Comparison of ENCODE assay signal across 8 cellular contexts in the genomic region with DNA sequence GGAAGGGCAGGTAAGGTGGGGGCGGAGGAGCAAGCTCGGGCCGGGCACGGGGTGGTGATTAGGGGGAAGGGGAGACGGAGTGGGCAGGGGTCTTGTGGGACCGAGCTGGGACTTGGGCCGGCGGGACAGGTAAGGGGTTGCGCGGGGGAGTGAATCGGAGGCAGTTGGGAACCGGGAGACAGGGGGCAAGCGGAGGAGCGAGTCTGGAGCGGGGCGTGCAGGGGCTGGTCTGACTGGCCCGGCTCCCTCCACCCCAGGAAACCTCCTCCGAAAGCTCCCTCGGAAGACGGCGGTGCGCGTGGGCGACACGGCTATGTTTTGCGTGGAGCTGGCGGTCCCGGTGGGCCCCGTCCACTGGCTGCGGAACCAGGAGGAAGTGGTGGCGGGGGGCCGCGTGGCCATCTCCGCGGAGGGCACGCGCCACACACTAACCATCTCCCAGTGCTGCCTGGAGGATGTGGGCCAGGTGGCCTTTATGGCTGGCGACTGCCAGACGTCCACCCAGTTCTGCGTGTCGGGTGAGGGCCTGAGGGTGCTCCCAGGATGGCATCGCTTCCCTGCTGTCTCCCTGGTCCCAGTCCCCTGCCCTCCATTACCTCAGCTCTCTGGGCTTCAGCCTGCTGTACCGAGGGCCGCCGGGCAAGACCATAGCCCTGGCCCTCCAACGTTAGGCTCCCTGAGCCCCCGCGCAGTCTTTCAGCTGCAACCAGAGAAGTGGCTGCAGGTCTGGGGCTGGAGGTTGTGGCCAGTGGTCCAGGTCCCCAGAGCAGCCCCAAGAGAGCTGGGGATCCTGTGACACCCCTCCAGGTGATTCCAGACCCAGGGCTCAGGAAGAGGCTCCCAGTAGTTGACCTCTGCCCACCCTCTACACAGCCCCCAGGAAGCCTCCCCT. TPM values are rescaled to one million over a fixed set of nuclear protein-coding genes. Genes with fewer than 3 reads are reported as not detected.
DNase-seq lines count a peak whose midpoint lies in the region; ATAC-seq lines count a peak whose summit lies in the region.

No MANE protein-coding gene starts in this region.

- H3K27me3 ChIP-seq in subcutaneous abdominal adipose tissue (ENCODE audit: control insufficient read depth in 5 of 5, insufficient read depth in 4 of 5, low read length in 5 of 5): peaks cover 12 to 26% (median 18%) of the 10 kb centered on the region in 5 donors

- no peaks in the 10 kb centered on the region for H3K9me3 ChIP-seq in subcutaneous abdominal adipose tissue (ENCODE audit: control insufficient read depth in 5 of 5, low read length in 5 of 5)

- no peak overlapping the region for H3K27ac Mint-ChIP-seq in activated CD4-positive, alpha-beta T cell treated with anti-CD3 and anti-CD28 coated beads for 36 hours
- no peak overlapping the region for H3K27ac Mint-ChIP-seq in activated naive CD8-positive, alpha-beta T cell

- H3K4me3 Mint-ChIP-seq in activated CD4-positive, alpha-beta T cell treated with anti-CD3 and anti-CD28 coated beads for 36 hours: peak overlapping the region; percentile 78
- peak overlapping the region; percentile 64 for H3K4me3 Mint-ChIP-seq in activated naive CD8-positive, alpha-beta T cell

- H3K36me3 Mint-ChIP-seq in activated CD4-positive, alpha-beta T cell treated with anti-CD3 and anti-CD28 coated beads for 36 hours (ENCODE audit: low read depth): peaks cover 2% of the 10 kb centered on the region
- H3K36me3 Mint-ChIP-seq in activated naive CD8-positive, alpha-beta T cell: no peaks in the 10 kb centered on the region

- H3K9me3 Mint-ChIP-seq in activated CD4-positive, alpha-beta T cell treated with anti-CD3 and anti-CD28 coated beads for 36 hours (ENCODE audit: low read depth): no peaks in the 10 kb centered on the region
- H3K9me3 Mint-ChIP-seq in activated naive CD8-positive, alpha-beta T cell (ENCODE audit: low read depth): no peaks in the 10 kb centered on the region

- peak overlapping the region in 1 of 5 donors; percentile 56 for H3K9ac ChIP-seq in subcutaneous abdominal adipose tissue (ENCODE audit: low read length in 5 of 5)

- H3K4me3 ChIP-seq in iPS-11a (ENCODE audit: low read depth, low read length) (peak overlapping the region; percentile 72), subcutaneous abdominal adipose tissue (ENCODE audit: low read depth in 1 of 5, low read length in 5 of 5) (peak overlapping the region in 3 of 5 donors; percentile 30 to 58 (median 34))

- H3K4me1 Mint-ChIP-seq in activated CD4-positive, alpha-beta T cell treated with anti-CD3 and anti-CD28 coated beads for 36 hours: no peaks in the 10 kb centered on the region
- peaks cover 4% of the 10 kb centered on the region for H3K4me1 Mint-ChIP-seq in activated naive CD8-positive, alpha-beta T cell (ENCODE audit: low read depth)

- CTCF ChIA-PET in activated CD4-positive, alpha-beta T cell treated with anti-CD3 and anti-CD28 coated beads for 36 hours (lab: Charles Lee): interaction anchor here (0.7 to 1.5 kb wide), 7 partner anchors 9 to 266 kb away, joined by 3 to 4 read pairs (median 3); no protein-coding TSS in a partner anchor

- intact Hi-C loops in activated CD4-positive, alpha-beta T cell treated with anti-CD3 and anti-CD28 coated beads for 36 hours (cut with DNase I, micrococcal nuclease): loop anchor here (1.0 to 5.0 kb wide), 18 partner anchors 40 to 651 kb away; partner anchors contain the start of genes GUK1 (in 2 of the 2), ARF1 (in 1 of the 2), JMJD4 (in 1 of the 2) and MRPL55 (in 1 of the 2)

- DNase-seq in activated CD4-positive, alpha-beta T cell treated with anti-CD3 and anti-CD28 coated beads for 36 hours: peak; percentile 10
- no peak for DNase-seq in activated CD4-positive, alpha-beta T cell treated with anti-CD3 and anti-CD28 coated beads for 48 hours
- no peak for DNase-seq in NCI-H226
- no peak for DNase-seq in left lobe of liver (ENCODE audit: low spot score)

- H3K27ac ChIP-seq in subcutaneous abdominal adipose tissue (ENCODE audit: low read depth, low read length): no peak overlapping the region

- H3K36me3 ChIP-seq in subcutaneous abdominal adipose tissue (ENCODE audit: control insufficient read depth in 5 of 5, insufficient read depth in 5 of 5, low read length in 5 of 5): no peaks in the 10 kb centered on the region

- H3K4me1 ChIP-seq in subcutaneous abdominal adipose tissue (ENCODE audit: control insufficient read depth in 5 of 5, insufficient read depth in 5 of 5, low read length in 5 of 5): peaks cover 0 to 17% (median 9%) of the 10 kb centered on the region in 5 donors

- ATAC-seq in activated CD4-positive, alpha-beta T cell treated with anti-CD3 and anti-CD28 coated beads for 36 hours: no peak
- no peak for ATAC-seq in GM21717 (IDR thresholded peaks at IDR 0.05; ENCODE audit: unreplicated experiment)
- no peak for ATAC-seq in left lobe of liver

- no peaks in the 10 kb centered on the region for H3K27me3 Mint-ChIP-seq in activated CD4-positive, alpha-beta T cell treated with anti-CD3 and anti-CD28 coated beads for 36 hours
- H3K27me3 Mint-ChIP-seq in activated naive CD8-positive, alpha-beta T cell: no peaks in the 10 kb centered on the region

- POLR2A ChIA-PET in activated CD4-positive, alpha-beta T cell treated with anti-CD3 and anti-CD28 coated beads for 36 hours (lab: Charles Lee): no interaction called here

RNA-seq across cellular contexts. Expression of gene OBSCN, which starts 6.3 kb away (rescaled TPM):
- 10 to 100 TPM; 20.0 to 20.5 TPM for total RNA-seq in activated CD4-positive, alpha-beta T cell treated with anti-CD3 and anti-CD28 coated beads for 36 hours
- 3.1 TPM for total RNA-seq in left lobe of liver

RNA-seq across cellular contexts. Expression of gene IBA57, which starts 48.6 kb away (rescaled TPM):
- 1 to 10 TPM; 6.0 to 8.3 TPM for total RNA-seq in activated CD4-positive, alpha-beta T cell treated with anti-CD3 and anti-CD28 coated beads for 36 hours
- total RNA-seq in left lobe of liver: 9.8 TPM
